ENCODE assay signal across 1 cellular context in the genomic region with DNA sequence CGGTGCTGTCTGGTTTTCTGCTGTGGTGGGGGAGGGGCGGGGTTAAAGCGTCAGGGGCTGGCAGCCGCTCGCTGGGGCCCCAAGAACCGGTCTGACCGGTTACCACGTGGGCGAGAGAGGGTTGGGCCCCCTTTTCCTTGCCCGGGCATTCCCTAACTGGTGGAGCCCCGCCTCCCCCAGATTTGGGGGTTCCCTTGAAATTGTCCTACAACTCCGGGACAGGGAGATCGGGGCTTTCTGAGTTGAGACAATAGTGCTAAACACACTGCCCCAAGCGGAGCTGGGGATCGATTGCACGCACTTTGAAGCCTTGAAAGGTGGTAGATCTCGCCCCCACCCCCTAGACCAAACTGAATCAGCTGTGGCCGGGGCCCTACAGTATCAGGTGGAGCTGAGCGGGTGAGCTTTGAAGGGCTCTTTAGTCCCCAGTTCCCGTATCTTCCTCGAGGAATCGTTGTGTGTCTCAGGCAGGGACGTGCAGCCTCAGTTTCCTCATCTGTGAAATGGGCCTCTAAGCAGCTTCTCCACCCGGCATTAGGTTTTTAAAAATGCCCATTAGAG.
TF ChIP-seq lines count a peak whose summit lies in the region.

No MANE protein-coding gene starts in this region.

TF ChIP-seq in K562, 482 proteins besides CTCF, POLR2A, EP300 and RAD21 (continued from another document and continues in another):
- TF ChIP-seq, protein P1, sequence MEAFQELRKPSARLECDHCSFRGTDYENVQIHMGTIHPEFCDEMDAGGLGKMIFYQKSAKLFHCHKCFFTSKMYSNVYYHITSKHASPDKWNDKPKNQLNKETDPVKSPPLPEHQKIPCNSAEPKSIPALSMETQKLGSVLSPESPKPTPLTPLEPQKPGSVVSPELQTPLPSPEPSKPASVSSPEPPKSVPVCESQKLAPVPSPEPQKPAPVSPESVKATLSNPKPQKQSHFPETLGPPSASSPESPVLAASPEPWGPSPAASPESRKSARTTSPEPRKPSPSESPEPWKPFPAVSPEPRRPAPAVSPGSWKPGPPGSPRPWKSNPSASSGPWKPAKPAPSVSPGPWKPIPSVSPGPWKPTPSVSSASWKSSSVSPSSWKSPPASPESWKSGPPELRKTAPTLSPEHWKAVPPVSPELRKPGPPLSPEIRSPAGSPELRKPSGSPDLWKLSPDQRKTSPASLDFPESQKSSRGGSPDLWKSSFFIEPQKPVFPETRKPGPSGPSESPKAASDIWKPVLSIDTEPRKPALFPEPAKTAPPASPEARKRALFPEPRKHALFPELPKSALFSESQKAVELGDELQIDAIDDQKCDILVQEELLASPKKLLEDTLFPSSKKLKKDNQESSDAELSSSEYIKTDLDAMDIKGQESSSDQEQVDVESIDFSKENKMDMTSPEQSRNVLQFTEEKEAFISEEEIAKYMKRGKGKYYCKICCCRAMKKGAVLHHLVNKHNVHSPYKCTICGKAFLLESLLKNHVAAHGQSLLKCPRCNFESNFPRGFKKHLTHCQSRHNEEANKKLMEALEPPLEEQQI (IDR thresholded peaks at IDR 0.05): no peak
- TF ChIP-seq PCBP1 (IDR thresholded peaks at IDR 0.05; ENCODE audit: low read depth, low read length, poor library complexity, severe bottlenecking) (peak; percentile 96), BHLHE40 (IDR thresholded peaks at IDR 0.05; ENCODE audit: low read length) (no peak), ZNF124 (CRISPR knock-in tag; IDR thresholded peaks at IDR 0.05) (no peak), POLR2B (IDR thresholded peaks at IDR 0.05; ENCODE audit: low read depth, partially characterized antibody) (peak; percentile 86), RNF2 (IDR thresholded peaks at IDR 0.05) (no peak), MYBL2 (IDR thresholded peaks at IDR 0.05; ENCODE audit: low read depth) (no peak), MYBL2 (CRISPR knock-in tag; IDR thresholded peaks at IDR 0.05; ENCODE audit: borderline replicate concordance) (no peak), LCOR (CRISPR knock-in tag; IDR thresholded peaks at IDR 0.05) (no peak; the same call in 1 of the 2 replicates), CEBPG (CRISPR knock-in tag; IDR thresholded peaks at IDR 0.05) (no peak), CEBPG (tag; conservative IDR thresholded peaks at IDR 0.05 in 1 of 2, IDR thresholded peaks at IDR 0.05 in 1 of 2) (no peak), PHB2 (IDR thresholded peaks at IDR 0.05; ENCODE audit: low read depth) (no peak), ZNF57 (CRISPR knock-in tag; IDR thresholded peaks at IDR 0.05) (no peak), SMARCC2 (IDR thresholded peaks at IDR 0.05; ENCODE audit: low read depth) (no peak), TAF7 (tag; IDR thresholded peaks at IDR 0.05) (no peak), CAMTA2 (CRISPR knock-in tag; conservative IDR thresholded peaks at IDR 0.05) (no peak), SIRT6 (IDR thresholded peaks at IDR 0.05; ENCODE audit: low read depth, low read length) (peak; percentile 86), KHSRP (IDR thresholded peaks at IDR 0.05) (peak; percentile 28; the same call in 1 of the 2 replicates), ILF3 (IDR thresholded peaks at IDR 0.05; ENCODE audit: borderline replicate concordance) (no peak), ARNT (IDR thresholded peaks at IDR 0.05) (peak; percentile 24 to 61; a peak in 1 of 4 replicates), ILK (tag; IDR thresholded peaks at IDR 0.05; ENCODE audit: borderline replicate concordance, low read depth) (no peak), RBM34 (IDR thresholded peaks at IDR 0.05; ENCODE audit: borderline replicate concordance, insufficient read depth, low read length) (no peak)
- TF ChIP-seq, protein P2, sequence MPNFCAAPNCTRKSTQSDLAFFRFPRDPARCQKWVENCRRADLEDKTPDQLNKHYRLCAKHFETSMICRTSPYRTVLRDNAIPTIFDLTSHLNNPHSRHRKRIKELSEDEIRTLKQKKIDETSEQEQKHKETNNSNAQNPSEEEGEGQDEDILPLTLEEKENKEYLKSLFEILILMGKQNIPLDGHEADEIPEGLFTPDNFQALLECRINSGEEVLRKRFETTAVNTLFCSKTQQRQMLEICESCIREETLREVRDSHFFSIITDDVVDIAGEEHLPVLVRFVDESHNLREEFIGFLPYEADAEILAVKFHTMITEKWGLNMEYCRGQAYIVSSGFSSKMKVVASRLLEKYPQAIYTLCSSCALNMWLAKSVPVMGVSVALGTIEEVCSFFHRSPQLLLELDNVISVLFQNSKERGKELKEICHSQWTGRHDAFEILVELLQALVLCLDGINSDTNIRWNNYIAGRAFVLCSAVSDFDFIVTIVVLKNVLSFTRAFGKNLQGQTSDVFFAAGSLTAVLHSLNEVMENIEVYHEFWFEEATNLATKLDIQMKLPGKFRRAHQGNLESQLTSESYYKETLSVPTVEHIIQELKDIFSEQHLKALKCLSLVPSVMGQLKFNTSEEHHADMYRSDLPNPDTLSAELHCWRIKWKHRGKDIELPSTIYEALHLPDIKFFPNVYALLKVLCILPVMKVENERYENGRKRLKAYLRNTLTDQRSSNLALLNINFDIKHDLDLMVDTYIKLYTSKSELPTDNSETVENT (CRISPR knock-in tag; IDR thresholded peaks at IDR 0.05): no peak
- TF ChIP-seq, protein P3, sequence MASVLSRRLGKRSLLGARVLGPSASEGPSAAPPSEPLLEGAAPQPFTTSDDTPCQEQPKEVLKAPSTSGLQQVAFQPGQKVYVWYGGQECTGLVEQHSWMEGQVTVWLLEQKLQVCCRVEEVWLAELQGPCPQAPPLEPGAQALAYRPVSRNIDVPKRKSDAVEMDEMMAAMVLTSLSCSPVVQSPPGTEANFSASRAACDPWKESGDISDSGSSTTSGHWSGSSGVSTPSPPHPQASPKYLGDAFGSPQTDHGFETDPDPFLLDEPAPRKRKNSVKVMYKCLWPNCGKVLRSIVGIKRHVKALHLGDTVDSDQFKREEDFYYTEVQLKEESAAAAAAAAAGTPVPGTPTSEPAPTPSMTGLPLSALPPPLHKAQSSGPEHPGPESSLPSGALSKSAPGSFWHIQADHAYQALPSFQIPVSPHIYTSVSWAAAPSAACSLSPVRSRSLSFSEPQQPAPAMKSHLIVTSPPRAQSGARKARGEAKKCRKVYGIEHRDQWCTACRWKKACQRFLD (CRISPR knock-in tag; IDR thresholded peaks at IDR 0.05): no peak
- TF ChIP-seq, protein P4, sequence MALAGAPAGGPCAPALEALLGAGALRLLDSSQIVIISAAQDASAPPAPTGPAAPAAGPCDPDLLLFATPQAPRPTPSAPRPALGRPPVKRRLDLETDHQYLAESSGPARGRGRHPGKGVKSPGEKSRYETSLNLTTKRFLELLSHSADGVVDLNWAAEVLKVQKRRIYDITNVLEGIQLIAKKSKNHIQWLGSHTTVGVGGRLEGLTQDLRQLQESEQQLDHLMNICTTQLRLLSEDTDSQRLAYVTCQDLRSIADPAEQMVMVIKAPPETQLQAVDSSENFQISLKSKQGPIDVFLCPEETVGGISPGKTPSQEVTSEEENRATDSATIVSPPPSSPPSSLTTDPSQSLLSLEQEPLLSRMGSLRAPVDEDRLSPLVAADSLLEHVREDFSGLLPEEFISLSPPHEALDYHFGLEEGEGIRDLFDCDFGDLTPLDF (CRISPR knock-in tag; IDR thresholded peaks at IDR 0.05): no peak; the same call in 1 of the 2 replicates
- TF ChIP-seq, protein P5, sequence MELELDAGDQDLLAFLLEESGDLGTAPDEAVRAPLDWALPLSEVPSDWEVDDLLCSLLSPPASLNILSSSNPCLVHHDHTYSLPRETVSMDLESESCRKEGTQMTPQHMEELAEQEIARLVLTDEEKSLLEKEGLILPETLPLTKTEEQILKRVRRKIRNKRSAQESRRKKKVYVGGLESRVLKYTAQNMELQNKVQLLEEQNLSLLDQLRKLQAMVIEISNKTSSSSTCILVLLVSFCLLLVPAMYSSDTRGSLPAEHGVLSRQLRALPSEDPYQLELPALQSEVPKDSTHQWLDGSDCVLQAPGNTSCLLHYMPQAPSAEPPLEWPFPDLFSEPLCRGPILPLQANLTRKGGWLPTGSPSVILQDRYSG (tag; conservative IDR thresholded peaks at IDR 0.05; ENCODE audit: low read depth): no peak
- TF ChIP-seq, protein P6, sequence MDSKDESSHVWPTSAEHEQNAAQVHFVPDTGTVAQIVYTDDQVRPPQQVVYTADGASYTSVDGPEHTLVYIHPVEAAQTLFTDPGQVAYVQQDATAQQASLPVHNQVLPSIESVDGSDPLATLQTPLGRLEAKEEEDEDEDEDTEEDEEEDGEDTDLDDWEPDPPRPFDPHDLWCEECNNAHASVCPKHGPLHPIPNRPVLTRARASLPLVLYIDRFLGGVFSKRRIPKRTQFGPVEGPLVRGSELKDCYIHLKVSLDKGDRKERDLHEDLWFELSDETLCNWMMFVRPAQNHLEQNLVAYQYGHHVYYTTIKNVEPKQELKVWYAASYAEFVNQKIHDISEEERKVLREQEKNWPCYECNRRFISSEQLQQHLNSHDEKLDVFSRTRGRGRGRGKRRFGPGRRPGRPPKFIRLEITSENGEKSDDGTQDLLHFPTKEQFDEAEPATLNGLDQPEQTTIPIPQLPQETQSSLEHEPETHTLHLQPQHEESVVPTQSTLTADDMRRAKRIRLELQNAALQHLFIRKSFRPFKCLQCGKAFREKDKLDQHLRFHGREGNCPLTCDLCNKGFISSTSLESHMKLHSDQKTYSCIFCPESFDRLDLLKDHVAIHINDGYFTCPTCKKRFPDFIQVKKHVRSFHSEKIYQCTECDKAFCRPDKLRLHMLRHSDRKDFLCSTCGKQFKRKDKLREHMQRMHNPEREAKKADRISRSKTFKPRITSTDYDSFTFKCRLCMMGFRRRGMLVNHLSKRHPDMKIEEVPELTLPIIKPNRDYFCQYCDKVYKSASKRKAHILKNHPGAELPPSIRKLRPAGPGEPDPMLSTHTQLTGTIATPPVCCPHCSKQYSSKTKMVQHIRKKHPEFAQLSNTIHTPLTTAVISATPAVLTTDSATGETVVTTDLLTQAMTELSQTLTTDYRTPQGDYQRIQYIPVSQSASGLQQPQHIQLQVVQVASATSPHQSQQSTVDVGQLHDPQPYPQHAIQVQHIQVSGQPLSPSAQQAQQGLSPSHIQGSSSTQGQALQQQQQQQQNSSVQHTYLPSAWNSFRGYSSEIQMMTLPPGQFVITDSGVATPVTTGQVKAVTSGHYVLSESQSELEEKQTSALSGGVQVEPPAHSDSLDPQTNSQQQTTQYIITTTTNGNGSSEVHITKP (IDR thresholded peaks at IDR 0.05; ENCODE audit: partially characterized antibody): no peak
- TF ChIP-seq, protein P7, sequence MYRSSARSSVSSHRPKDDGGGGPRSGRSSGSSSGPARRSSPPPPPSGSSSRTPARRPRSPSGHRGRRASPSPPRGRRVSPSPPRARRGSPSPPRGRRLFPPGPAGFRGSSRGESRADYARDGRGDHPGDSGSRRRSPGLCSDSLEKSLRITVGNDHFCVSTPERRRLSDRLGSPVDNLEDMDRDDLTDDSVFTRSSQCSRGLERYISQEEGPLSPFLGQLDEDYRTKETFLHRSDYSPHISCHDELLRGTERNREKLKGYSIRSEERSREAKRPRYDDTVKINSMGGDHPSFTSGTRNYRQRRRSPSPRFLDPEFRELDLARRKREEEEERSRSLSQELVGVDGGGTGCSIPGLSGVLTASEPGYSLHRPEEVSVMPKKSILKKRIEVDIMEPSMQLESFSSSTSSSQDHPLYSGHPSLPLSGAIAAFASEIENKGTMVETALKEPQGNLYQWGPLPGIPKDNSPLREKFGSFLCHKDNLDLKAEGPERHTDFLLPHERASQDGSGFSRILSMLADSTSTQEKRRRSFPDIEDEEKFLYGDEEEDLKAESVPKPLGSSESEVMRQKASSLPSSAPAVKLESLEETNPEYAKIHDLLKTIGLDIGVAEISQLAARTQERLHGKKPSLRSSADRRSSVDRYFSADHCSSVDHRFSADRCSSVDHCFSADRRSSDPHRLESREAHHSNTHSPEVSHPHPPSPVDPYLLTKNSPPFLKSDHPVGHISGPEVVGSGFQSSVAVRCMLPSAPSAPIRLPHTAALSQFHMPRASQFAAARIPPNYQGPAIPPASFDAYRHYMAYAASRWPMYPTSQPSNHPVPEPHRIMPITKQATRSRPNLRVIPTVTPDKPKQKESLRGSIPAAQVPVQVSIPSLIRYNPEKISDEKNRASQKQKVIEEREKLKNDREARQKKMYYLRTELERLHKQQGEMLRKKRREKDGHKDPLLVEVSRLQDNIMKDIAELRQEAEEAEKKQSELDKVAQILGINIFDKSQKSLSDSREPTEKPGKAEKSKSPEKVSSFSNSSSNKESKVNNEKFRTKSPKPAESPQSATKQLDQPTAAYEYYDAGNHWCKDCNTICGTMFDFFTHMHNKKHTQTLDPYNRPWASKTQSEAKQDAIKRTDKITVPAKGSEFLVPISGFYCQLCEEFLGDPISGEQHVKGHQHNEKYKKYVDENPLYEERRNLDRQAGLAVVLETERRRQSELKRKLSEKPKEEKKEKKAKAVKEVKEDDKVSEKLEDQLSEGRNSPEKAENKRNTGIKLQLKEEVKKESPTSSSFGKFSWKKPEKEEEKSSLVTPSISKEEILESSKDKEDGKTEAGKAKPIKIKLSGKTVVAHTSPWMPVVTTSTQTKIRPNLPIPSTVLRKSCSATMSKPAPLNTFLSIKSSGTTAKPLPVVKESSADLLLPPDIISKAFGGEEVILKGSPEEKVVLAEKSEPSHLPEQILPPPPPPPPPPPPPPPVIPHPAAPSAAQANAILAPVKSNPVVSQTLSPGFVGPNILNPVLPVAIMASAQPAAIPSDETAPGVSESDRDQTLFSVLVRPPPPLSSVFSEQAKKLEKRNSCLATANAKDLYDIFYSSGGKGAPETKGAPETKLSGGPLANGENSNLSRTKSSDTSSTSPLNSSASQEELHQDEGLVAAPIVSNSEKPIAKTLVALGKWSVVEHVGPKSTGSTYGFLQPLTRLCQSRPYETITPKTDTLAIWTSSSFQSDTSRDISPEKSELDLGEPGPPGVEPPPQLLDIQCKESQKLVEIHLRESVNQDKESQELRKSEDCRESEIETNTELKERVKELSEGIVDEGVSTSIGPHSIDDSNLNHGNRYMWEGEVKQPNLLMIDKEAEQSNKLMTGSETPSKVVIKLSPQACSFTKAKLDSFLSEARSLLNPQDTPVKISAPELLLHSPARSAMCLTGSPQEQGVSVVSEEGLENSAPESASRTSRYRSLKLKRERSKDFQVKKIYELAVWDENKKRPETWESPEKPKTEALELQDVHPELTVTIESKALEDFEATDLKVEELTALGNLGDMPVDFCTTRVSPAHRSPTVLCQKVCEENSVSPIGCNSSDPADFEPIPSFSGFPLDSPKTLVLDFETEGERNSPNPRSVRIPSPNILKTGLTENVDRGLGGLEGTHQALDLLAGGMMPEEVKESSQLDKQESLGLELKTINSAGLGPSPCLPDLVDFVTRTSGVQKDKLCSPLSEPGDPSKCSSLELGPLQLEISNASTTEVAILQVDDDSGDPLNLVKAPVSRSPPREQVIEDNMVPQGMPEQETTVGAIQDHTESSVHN (IDR thresholded peaks at IDR 0.05; ENCODE audit: borderline replicate concordance in 1 of 2, low read depth in 1 of 2): peak in 1 of 2 experiments; percentile 67; a peak in 1 of 4 replicates
- TF ChIP-seq, protein P8, sequence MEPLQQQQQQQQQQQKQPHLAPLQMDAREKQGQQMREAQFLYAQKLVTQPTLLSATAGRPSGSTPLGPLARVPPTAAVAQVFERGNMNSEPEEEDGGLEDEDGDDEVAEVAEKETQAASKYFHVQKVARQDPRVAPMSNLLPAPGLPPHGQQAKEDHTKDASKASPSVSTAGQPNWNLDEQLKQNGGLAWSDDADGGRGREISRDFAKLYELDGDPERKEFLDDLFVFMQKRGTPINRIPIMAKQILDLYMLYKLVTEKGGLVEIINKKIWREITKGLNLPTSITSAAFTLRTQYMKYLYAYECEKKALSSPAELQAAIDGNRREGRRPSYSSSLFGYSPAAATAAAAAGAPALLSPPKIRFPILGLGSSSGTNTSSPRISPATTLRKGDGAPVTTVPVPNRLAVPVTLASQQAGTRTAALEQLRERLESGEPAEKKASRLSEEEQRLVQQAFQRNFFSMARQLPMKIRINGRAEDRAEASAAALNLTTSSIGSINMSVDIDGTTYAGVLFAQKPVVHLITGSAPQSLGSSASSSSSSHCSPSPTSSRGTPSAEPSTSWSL (CRISPR knock-in tag; IDR thresholded peaks at IDR 0.05; ENCODE audit: borderline replicate concordance): no peak
